ENCODE assay signal across 1 cellular context in genomic region chr14:100755649-100756048, GRCh38.
TF ChIP-seq lines count a peak whose summit lies in the region.

No MANE protein-coding gene starts in this region.

TF ChIP-seq in K562, 482 proteins besides CTCF, POLR2A, EP300 and RAD21 (continued from another document and continues in another):
- TF ChIP-seq ZNF655 (CRISPR knock-in tag; IDR thresholded peaks at IDR 0.05) (no peak), STAT5A (IDR thresholded peaks at IDR 0.05; ENCODE audit: borderline replicate concordance, low read length) (0 out of 2 replicates have a peak, but pooled peaks have one; percentile 10), ZNF3 (CRISPR knock-in tag; IDR thresholded peaks at IDR 0.05) (no peak), FOXA3 (CRISPR knock-in tag; conservative IDR thresholded peaks at IDR 0.05 in 1 of 2, IDR thresholded peaks at IDR 0.05 in 1 of 2) (no peak), ARID2 (IDR thresholded peaks at IDR 0.05) (no peak), POU5F1 (IDR thresholded peaks at IDR 0.05; ENCODE audit: borderline replicate concordance, low read depth, low read length, partially characterized antibody) (no peak), ZNF561 (CRISPR knock-in tag; conservative IDR thresholded peaks at IDR 0.05) (no peak), ZNF12 (CRISPR knock-in tag; IDR thresholded peaks at IDR 0.05) (no peak), FOXA1 (IDR thresholded peaks at IDR 0.05; ENCODE audit: borderline replicate concordance) (no peak), ZNF263 (CRISPR knock-in tag; IDR thresholded peaks at IDR 0.05; ENCODE audit: borderline replicate concordance) (no peak), ZNF609 (CRISPR knock-in tag; IDR thresholded peaks at IDR 0.05; ENCODE audit: borderline replicate concordance) (no peak), SOX6 (IDR thresholded peaks at IDR 0.05) (peak; percentile 99), ZNF143 (CRISPR knock-in tag; IDR thresholded peaks at IDR 0.05) (no peak), RBM25 (IDR thresholded peaks at IDR 0.05; ENCODE audit: low read depth, low read length, severe bottlenecking) (no peak), SAP30 (IDR thresholded peaks at IDR 0.05; ENCODE audit: borderline replicate concordance, insufficient read depth, low read depth, low read length, poor library complexity, severe bottlenecking) (no peak), FOSL1 (tag; conservative IDR thresholded peaks at IDR 0.05) (peak; percentile 98), KLF1 (tag; IDR thresholded peaks at IDR 0.05) (no peak), CSDE1 (IDR thresholded peaks at IDR 0.05) (no peak), ZNF224 (CRISPR knock-in tag; IDR thresholded peaks at IDR 0.05) (no peak), ZNF696 (CRISPR knock-in tag; conservative IDR thresholded peaks at IDR 0.05) (no peak), GABPA (tag; conservative IDR thresholded peaks at IDR 0.05; ENCODE audit: low read depth) (no peak), SRF (CRISPR knock-in tag; IDR thresholded peaks at IDR 0.05) (no peak), NRF1 (conservative IDR thresholded peaks at IDR 0.05 in 1 of 2, IDR thresholded peaks at IDR 0.05 in 1 of 2) (no peak), RBM39 (optimal IDR thresholded peaks at IDR 0.05; ENCODE audit: low read depth, low read length) (no peak), ZNF589 (CRISPR knock-in tag; IDR thresholded peaks at IDR 0.05; ENCODE audit: low read depth) (0 out of 2 replicates have a peak, but pooled peaks have one; percentile 43), ZC3H8 (IDR thresholded peaks at IDR 0.05) (no peak), TCF15 (CRISPR knock-in tag; IDR thresholded peaks at IDR 0.05) (no peak), ZNF282 (CRISPR knock-in tag; IDR thresholded peaks at IDR 0.05) (no peak), NFE2 (IDR thresholded peaks at IDR 0.05; ENCODE audit: low read depth) (peak; percentile 82), THAP12 (CRISPR knock-in tag; IDR thresholded peaks at IDR 0.05) (no peak), XRCC4 (IDR thresholded peaks at IDR 0.05; ENCODE audit: extremely low read depth, insufficient read depth, insufficient read length) (no peak), FOXM1 (IDR thresholded peaks at IDR 0.05; ENCODE audit: low read depth) (no peak), FOXM1 (CRISPR knock-in tag; IDR thresholded peaks at IDR 0.05; ENCODE audit: low read depth) (no peak), HNRNPLL (IDR thresholded peaks at IDR 0.05; ENCODE audit: low read depth, low read length, poor library complexity, severe bottlenecking) (no peak), SAFB (IDR thresholded peaks at IDR 0.05; ENCODE audit: borderline replicate concordance, low read depth, low read length) (no peak), ZNF146 (CRISPR knock-in tag; IDR thresholded peaks at IDR 0.05; ENCODE audit: unreplicated experiment) (no peak), ARID1B (IDR thresholded peaks at IDR 0.05) (peak; percentile 87), ZKSCAN8 (CRISPR knock-in tag; IDR thresholded peaks at IDR 0.05) (no peak; the same call in 1 of the 2 replicates), KAT8 (IDR thresholded peaks at IDR 0.05; ENCODE audit: low read depth) (no peak), ZNF830 (CRISPR knock-in tag; IDR thresholded peaks at IDR 0.05) (no peak), TAF9B (IDR thresholded peaks at IDR 0.05; ENCODE audit: partially characterized antibody) (no peak), TGIF2 (CRISPR knock-in tag; IDR thresholded peaks at IDR 0.05) (no peak), ZNF407 (IDR thresholded peaks at IDR 0.05; ENCODE audit: low read depth) (no peak), POLR2G (IDR thresholded peaks at IDR 0.05; ENCODE audit: low read depth, low read length) (no peak)
- TF ChIP-seq, protein P1, sequence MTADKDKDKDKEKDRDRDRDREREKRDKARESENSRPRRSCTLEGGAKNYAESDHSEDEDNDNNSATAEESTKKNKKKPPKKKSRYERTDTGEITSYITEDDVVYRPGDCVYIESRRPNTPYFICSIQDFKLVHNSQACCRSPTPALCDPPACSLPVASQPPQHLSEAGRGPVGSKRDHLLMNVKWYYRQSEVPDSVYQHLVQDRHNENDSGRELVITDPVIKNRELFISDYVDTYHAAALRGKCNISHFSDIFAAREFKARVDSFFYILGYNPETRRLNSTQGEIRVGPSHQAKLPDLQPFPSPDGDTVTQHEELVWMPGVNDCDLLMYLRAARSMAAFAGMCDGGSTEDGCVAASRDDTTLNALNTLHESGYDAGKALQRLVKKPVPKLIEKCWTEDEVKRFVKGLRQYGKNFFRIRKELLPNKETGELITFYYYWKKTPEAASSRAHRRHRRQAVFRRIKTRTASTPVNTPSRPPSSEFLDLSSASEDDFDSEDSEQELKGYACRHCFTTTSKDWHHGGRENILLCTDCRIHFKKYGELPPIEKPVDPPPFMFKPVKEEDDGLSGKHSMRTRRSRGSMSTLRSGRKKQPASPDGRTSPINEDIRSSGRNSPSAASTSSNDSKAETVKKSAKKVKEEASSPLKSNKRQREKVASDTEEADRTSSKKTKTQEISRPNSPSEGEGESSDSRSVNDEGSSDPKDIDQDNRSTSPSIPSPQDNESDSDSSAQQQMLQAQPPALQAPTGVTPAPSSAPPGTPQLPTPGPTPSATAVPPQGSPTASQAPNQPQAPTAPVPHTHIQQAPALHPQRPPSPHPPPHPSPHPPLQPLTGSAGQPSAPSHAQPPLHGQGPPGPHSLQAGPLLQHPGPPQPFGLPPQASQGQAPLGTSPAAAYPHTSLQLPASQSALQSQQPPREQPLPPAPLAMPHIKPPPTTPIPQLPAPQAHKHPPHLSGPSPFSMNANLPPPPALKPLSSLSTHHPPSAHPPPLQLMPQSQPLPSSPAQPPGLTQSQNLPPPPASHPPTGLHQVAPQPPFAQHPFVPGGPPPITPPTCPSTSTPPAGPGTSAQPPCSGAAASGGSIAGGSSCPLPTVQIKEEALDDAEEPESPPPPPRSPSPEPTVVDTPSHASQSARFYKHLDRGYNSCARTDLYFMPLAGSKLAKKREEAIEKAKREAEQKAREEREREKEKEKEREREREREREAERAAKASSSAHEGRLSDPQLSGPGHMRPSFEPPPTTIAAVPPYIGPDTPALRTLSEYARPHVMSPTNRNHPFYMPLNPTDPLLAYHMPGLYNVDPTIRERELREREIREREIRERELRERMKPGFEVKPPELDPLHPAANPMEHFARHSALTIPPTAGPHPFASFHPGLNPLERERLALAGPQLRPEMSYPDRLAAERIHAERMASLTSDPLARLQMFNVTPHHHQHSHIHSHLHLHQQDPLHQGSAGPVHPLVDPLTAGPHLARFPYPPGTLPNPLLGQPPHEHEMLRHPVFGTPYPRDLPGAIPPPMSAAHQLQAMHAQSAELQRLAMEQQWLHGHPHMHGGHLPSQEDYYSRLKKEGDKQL (CRISPR knock-in tag; IDR thresholded peaks at IDR 0.05; ENCODE audit: borderline replicate concordance): no peak
